ENCODE assay signal across 27 cellular contexts in genomic region chr14:23030936-23031335, GRCh38. TPM values are rescaled to one million over a fixed set of nuclear protein-coding genes. Genes with fewer than 3 reads are reported as not detected.
DNase-seq lines count a peak whose midpoint lies in the region; TF ChIP-seq lines count a peak whose summit lies in the region.
"Had no signal": no experiment of that assay in that cellular context is flagged by ENCODE, and none has a peak within 500 bp of the region (broad histone marks: within the 10 kb centered on the region; RNA-seq: fewer than 3 reads in every experiment).

No MANE protein-coding gene starts in this region.

- no peak for TF ChIP-seq CTCF in neural crest cell (conservative IDR thresholded peaks at IDR 0.05)

- peaks cover 37% of the 10 kb centered on the region for H3K4me1 Mint-ChIP-seq in neural crest cell

- peaks cover 19% of the 10 kb centered on the region for H3K36me3 Mint-ChIP-seq in neural crest cell (ENCODE audit: low read depth)

- peak; percentile 9 for DNase-seq in activated effector memory CD4-positive, alpha-beta T cell treated with anti-CD3 and anti-CD28 coated beads, Interleukin-2, amount 50 U/mL, for 16 hours
- DNase-seq in activated effector memory CD4-positive, alpha-beta T cell treated with Interleukin-2 at 50 U/mL for 16 hours: no peak
- DNase-seq in ELR (ENCODE audit: low read depth): peak; percentile 56
- peak; percentile 30 for DNase-seq in amniotic epithelial cell (ENCODE audit: low read depth)
- no peak for DNase-seq in neural crest cell (ENCODE audit: low read depth, low spot score)
- no peak for DNase-seq in H4 (ENCODE audit: low spot score)
- DNase-seq in NCI-H2081 (lab: John Stamatoyannopoulos, UW): no peak
- DNase-seq: ACHN; activated CD4-positive, CD25-positive, alpha-beta regulatory T cell treated with anti-CD3 and anti-CD28 coated beads, Interleukin-2, amount 50 U/mL, for 72 hours; colonic mucosa; effector memory CD4-positive, alpha-beta T cell; foreskin fibroblast; head of caudate nucleus; Karpas-422; kidney; midbrain; naive thymus-derived CD8-positive, alpha-beta T cell; NCI-H1436 treated with DMSO at 0.1 percent for 48 hours; NCI-H446; NCI-H774; stimulated activated CD4-positive, alpha-beta T cell treated with anti-CD3 and anti-CD28 coated beads, Interleukin-1b, Interleukin-23, amount 100 ng/mL, for 48 hours; stomach; tibial artery had no signal

- H3K27me3 Mint-ChIP-seq in neural crest cell (ENCODE audit: low read depth): no peaks in the 10 kb centered on the region
- H3K27me3 Mint-ChIP-seq: naive thymus-derived CD8-positive, alpha-beta T cell had no signal

- no peaks in the 10 kb centered on the region for H3K9me3 Mint-ChIP-seq in neural crest cell

- no peak overlapping the region for H3K27ac Mint-ChIP-seq in neural crest cell (ENCODE audit: unreplicated experiment)

- H3K4me3 Mint-ChIP-seq in neural crest cell: peak overlapping the region; percentile 54

RNA-seq across cellular contexts. Expression of gene PSMB5, which starts 3.8 kb away (rescaled TPM):
- 199 and 215 TPM in 2 replicates for total RNA-seq in neural crest cell
- total RNA-seq in H4 (2014; rRNA removed; shearing (Covaris generic)): 444 and 478 TPM in 2 replicates

RNA-seq across cellular contexts. Expression of gene PSMB11, which starts 11.1 kb away (rescaled TPM):
- total RNA-seq in neural crest cell: not detected in 2 replicates
- total RNA-seq in H4 (2014; rRNA removed; shearing (Covaris generic)): not detected in 2 replicates
- total RNA-seq: activated CD8-positive, alpha-beta memory T cell treated with anti-CD3 and anti-CD28 coated beads for 36 hours; colonic mucosa; kidney; lower leg skin; smooth muscle cell; stomach; T-helper 1 cell treated with Interleukin-12 subunit alpha and Interleukin-12 subunit beta and Interleukin-4 antibody, amounts not matched to agents 30 ng/mL and 1 ng/mL, for 36 hours had no signal

RNA-seq across cellular contexts. Expression of gene C14orf93, which starts 21.0 kb away (rescaled TPM):
- total RNA-seq in neural crest cell: 11.5 and 13.6 TPM in 2 replicates
- total RNA-seq in H4 (2014; rRNA removed; shearing (Covaris generic)): 6.9 and 15.1 TPM in 2 replicates

RNA-seq across cellular contexts. Expression of gene CDH24, which starts 26.4 kb away (rescaled TPM):
- total RNA-seq in neural crest cell: 33.7 and 37.2 TPM in 2 replicates
- 2.9 and 3.3 TPM in 2 replicates for total RNA-seq in H4 (2014; rRNA removed; shearing (Covaris generic))

RNA-seq across cellular contexts. Expression of gene AJUBA, which starts 48.6 kb away (rescaled TPM):
- total RNA-seq in neural crest cell: 32.8 and 33.1 TPM in 2 replicates
- 24.7 and 25.9 TPM in 2 replicates for total RNA-seq in H4 (2014; rRNA removed; shearing (Covaris generic))

Comparison
In these comparisons a context has a peak if more than half of its experiments do, and no peak if none do; other contexts are left out.
1. DNase-seq: peak in activated effector memory CD4-positive, alpha-beta T cell treated with anti-CD3 and anti-CD28 coated beads, Interleukin-2, amount 50 U/mL, for 16 hours (single experiment), ELR (single experiment) and amniotic epithelial cell (single experiment); none in activated effector memory CD4-positive, alpha-beta T cell treated with Interleukin-2 at 50 U/mL for 16 hours (single experiment), neural crest cell (single experiment), H4 (single experiment) and NCI-H2081 (0 of 2).